Comparison of ENCODE assay signal across 17 cellular contexts in the genomic region with DNA sequence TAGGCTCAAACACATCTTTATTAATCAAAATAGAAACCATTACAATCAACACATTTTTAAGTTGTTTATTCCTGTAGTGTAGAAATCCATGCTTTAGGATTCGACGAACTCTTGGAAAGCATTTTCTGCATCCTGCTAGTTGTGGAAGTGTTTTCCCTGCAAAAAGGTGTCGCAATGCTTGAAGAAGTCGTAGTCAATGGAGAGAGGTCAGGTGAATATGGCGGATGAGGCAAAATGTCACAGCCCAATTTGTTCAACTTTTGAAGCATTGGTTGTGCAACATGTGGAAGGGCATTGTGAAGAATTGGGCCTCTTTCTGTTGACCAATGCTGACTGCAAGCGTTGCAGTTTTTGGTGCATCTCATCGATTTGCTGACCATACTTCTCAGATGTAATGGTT. TPM values are rescaled to one million over a fixed set of nuclear protein-coding genes. Genes with fewer than 3 reads are reported as not detected.
DNase-seq lines count a peak whose midpoint lies in the region; ATAC-seq, FAIRE-seq and TF ChIP-seq lines count a peak whose summit lies in the region.
"Had no signal": no experiment of that assay in that cellular context is flagged by ENCODE, and none has a peak within 500 bp of the region (broad histone marks: within the 10 kb centered on the region; RNA-seq: fewer than 3 reads in every experiment).

No MANE protein-coding gene starts in this region.

- H2AFZ ChIP-seq in HepG2 (ENCODE audit: low read length), result no peak overlapping the region
- no peak overlapping the region for H2AFZ ChIP-seq in Loucy (ENCODE audit: low read length)

- CTCF ChIA-PET in HepG2 (lab: Yijun Ruan, JAX; ENCODE audit: low intra/inter-chr PET ratio, low total read pairs), result no interaction called here
- CTCF ChIA-PET in naive thymus-derived CD4-positive, alpha-beta T cell (lab: Charles Lee), result no interaction called here

- peaks cover 32 to 73% (median 60%) of the 10 kb centered on the region in 7 donors for H3K4me1 Mint-ChIP-seq in naive thymus-derived CD4-positive, alpha-beta T cell
- H3K4me1 Mint-ChIP-seq in mesothelial cell of epicardium, result peaks cover 21% of the 10 kb centered on the region

- intact Hi-C loops in HepG2 (cut with micrococcal nuclease; ENCODE audit: unreplicated experiment) (no loop called here), right lobe of liver (cut with DNase I) (no loop called here)
- intact Hi-C loops in naive thymus-derived CD4-positive, alpha-beta T cell (cut with micrococcal nuclease), result no loop called here

- H3K9me2 ChIP-seq in Loucy (replicated peaks; ENCODE audit: low read depth, low read length), result no peaks in the 10 kb centered on the region

- H3K27ac ChIP-seq in HepG2 (ENCODE audit: extremely low read length, insufficient read depth, low read length) (no peak overlapping the region), right lobe of liver (peak overlapping the region in 1 of 3 donors; percentile 1)
- H3K27ac ChIP-seq in naive thymus-derived CD4-positive, alpha-beta T cell (ENCODE audit: low read depth, low read length), result no peak overlapping the region
- H3K27ac ChIP-seq: C4-2B, SJCRH30 had no signal

- H3K4me3 ChIP-seq in HepG2 (replicated peaks in 1 of 3; ENCODE audit: insufficient read depth in 1 of 3, low read depth in 2 of 3, low read length in 3 of 3) (no peak overlapping the region), right lobe of liver (no peak overlapping the region), Loucy (ENCODE audit: low read length, poor library complexity, severe bottlenecking) (peak overlapping the region; percentile 90)
- no peak overlapping the region for H3K4me3 ChIP-seq in naive thymus-derived CD4-positive, alpha-beta T cell (ENCODE audit: low read length)
- H3K4me3 ChIP-seq: SJCRH30 had no signal

- peak overlapping the region in 1 of 9 donors; percentile 63 for H3K27ac Mint-ChIP-seq in naive thymus-derived CD4-positive, alpha-beta T cell
- H3K27ac Mint-ChIP-seq in mesothelial cell of epicardium, result no peak overlapping the region

- WGBS in HepG2 (ENCODE audit: low lambda C conversion rate), result 97% methylated on average over 7 of the region's 7 CpGs
- 57% methylated on average over 7 of the region's 7 CpGs for whole genome bisulfite sequencing in right lobe of liver (ENCODE audit: insufficient coverage, low coverage, low lambda C conversion rate, missing lambda C conversion rate)

- peak overlapping the region in 7 of 10 donors; percentile 26 to 80 (median 59) for H3K4me3 Mint-ChIP-seq in naive thymus-derived CD4-positive, alpha-beta T cell
- no peak overlapping the region for H3K4me3 Mint-ChIP-seq in mesothelial cell of epicardium

- H3K36me3 ChIP-seq in HepG2 (replicated peaks in 1 of 2; ENCODE audit: control insufficient read depth in 1 of 2, insufficient read depth in 2 of 2, low read length in 2 of 2) (peaks cover 14 to 54% of the 10 kb centered on the region in 2 experiments), right lobe of liver (peaks cover 0 to 46% (median 17%) of the 10 kb centered on the region in 4 donors), Loucy (ENCODE audit: insufficient read depth, low read length) (peaks cover 24% of the 10 kb centered on the region)
- H3K36me3 ChIP-seq in naive thymus-derived CD4-positive, alpha-beta T cell (ENCODE audit: control insufficient read depth in 2 of 3, insufficient read depth in 3 of 3, low read length in 3 of 3), result peaks cover 0 to 54% (median 27%) of the 10 kb centered on the region in 3 experiments

- no peaks in the 10 kb centered on the region for H3K9me3 Mint-ChIP-seq in naive thymus-derived CD4-positive, alpha-beta T cell
- H3K9me3 Mint-ChIP-seq in mesothelial cell of epicardium, result no peaks in the 10 kb centered on the region

- TF ChIP-seq CTCF in HepG2 (CRISPR knock-in tag; IDR thresholded peaks at IDR 0.05) (no peak), right lobe of liver (IDR thresholded peaks at IDR 0.05) (no peak), Loucy (conservative IDR thresholded peaks at IDR 0.05; ENCODE audit: low read length) (no peak), mesothelial cell of epicardium (IDR thresholded peaks at IDR 0.05; ENCODE audit: unreplicated experiment) (no peak)

- H3K9ac ChIP-seq in HepG2 (ENCODE audit: insufficient read depth, low read depth, low read length), result no peak overlapping the region
- H3K9ac ChIP-seq in Loucy (ENCODE audit: low read depth, low read length, poor library complexity, severe bottlenecking), result no peak overlapping the region

- H3K4me2 ChIP-seq in HepG2 (ENCODE audit: low read depth, low read length), result no peak overlapping the region
- H3K4me2 ChIP-seq in Loucy (ENCODE audit: low read depth, low read length, poor library complexity, severe bottlenecking), result peak overlapping the region; percentile 96

- ATAC-seq in HepG2, result no peak
- no peak for ATAC-seq in right lobe of liver
- no peak for ATAC-seq in naive thymus-derived CD4-positive, alpha-beta T cell
- no peak for ATAC-seq in HG03354 (IDR thresholded peaks at IDR 0.05; ENCODE audit: poor library complexity, severe bottlenecking, unreplicated experiment)
- ATAC-seq: PC-3 had no signal

- no peaks in the 10 kb centered on the region; a peak in 1 of 5 replicates for H3K27me3 ChIP-seq in HepG2 (ENCODE audit: control insufficient read depth in 1 of 2, insufficient read depth in 2 of 2, low read length in 2 of 2)
- no peaks in the 10 kb centered on the region for H3K27me3 ChIP-seq in right lobe of liver
- H3K27me3 ChIP-seq in Loucy (ENCODE audit: insufficient read depth, low read length, poor library complexity, severe bottlenecking), result no peaks in the 10 kb centered on the region
- H3K27me3 ChIP-seq in naive thymus-derived CD4-positive, alpha-beta T cell (ENCODE audit: control insufficient read depth in 2 of 2, insufficient read depth in 2 of 2, low read length in 2 of 2), result no peaks in the 10 kb centered on the region
- H3K27me3 ChIP-seq: SJCRH30 had no signal

- TF ChIP-seq EP300 in HepG2 (IDR thresholded peaks at IDR 0.05; ENCODE audit: low read depth in 2 of 2, low read length in 2 of 2) (no peak), HepG2 (CRISPR knock-in tag; IDR thresholded peaks at IDR 0.05; ENCODE audit: borderline replicate concordance) (no peak)

- FAIRE-seq in HepG2 (lab: Jason Lieb, UNC) (peak; percentile 15), urothelium cell line (lab: Jason Lieb, UNC) (peak; percentile 63)

- no peak for TF ChIP-seq RAD21 in HepG2 (CRISPR knock-in tag; IDR thresholded peaks at IDR 0.05)

- H3K9me3 ChIP-seq in HepG2 (ENCODE audit: low read length) (no peaks in the 10 kb centered on the region), right lobe of liver (no peaks in the 10 kb centered on the region), Loucy (ENCODE audit: insufficient read depth, low read depth, low read length) (no peaks in the 10 kb centered on the region)
- H3K9me3 ChIP-seq in naive thymus-derived CD4-positive, alpha-beta T cell (ENCODE audit: control insufficient read depth in 2 of 3, low read length in 3 of 3), result no peaks in the 10 kb centered on the region
- H3K9me3 ChIP-seq: SJCRH30 had no signal

- POLR2A ChIA-PET in HepG2 (lab: Yijun Ruan, JAX), result no interaction called here
- POLR2A ChIA-PET in naive thymus-derived CD4-positive, alpha-beta T cell (lab: Charles Lee), result no interaction called here

- DNase-seq in HepG2 (ENCODE audit: low spot score) (no peak), right lobe of liver (no peak), urothelium cell line (ENCODE audit: low spot score) (no peak), mesothelial cell of epicardium (ENCODE audit: low spot score in 2 of 2, unreplicated experiment in 2 of 2) (no peak)
- DNase-seq in naive thymus-derived CD4-positive, alpha-beta T cell, result no peak
- DNase-seq in activated CD4-positive, CD25-positive, alpha-beta regulatory T cell treated with anti-CD3 and anti-CD28 coated beads, Interleukin-2, amount 50 U/mL, for 72 hours, result no peak
- DNase-seq: H7, MV-4-11, NCI-H1417, NCI-H187 treated with DMSO at 0.1 percent for 48 hours, NCI-H446 treated with DMSO at 0.1 percent for 48 hours, NCI-H774, PC-3, SJCRH30 had no signal

- H3K79me2 ChIP-seq in HepG2 (ENCODE audit: insufficient read depth, low read length), result peaks cover 78% of the 10 kb centered on the region
- H3K79me2 ChIP-seq in Loucy (ENCODE audit: insufficient read depth, low read length), result peaks cover 89% of the 10 kb centered on the region

- TF ChIP-seq POLR2A in HepG2 (IDR thresholded peaks at IDR 0.05; ENCODE audit: insufficient read depth in 1 of 2, low read depth in 2 of 2, low read length in 2 of 2) (no peak), right lobe of liver (IDR thresholded peaks at IDR 0.05) (no peak)

- H3K27me3 Mint-ChIP-seq in naive thymus-derived CD4-positive, alpha-beta T cell, result no peaks in the 10 kb centered on the region
- no peaks in the 10 kb centered on the region for H3K27me3 Mint-ChIP-seq in mesothelial cell of epicardium (ENCODE audit: low read depth)

- H4K20me1 ChIP-seq in HepG2 (ENCODE audit: insufficient read depth, low read length) (peaks cover 32% of the 10 kb centered on the region), Loucy (ENCODE audit: insufficient read depth, low read length, poor library complexity, severe bottlenecking) (peaks cover 80% of the 10 kb centered on the region)

- no peaks in the 10 kb centered on the region for H3F3A ChIP-seq in Loucy (ENCODE audit: low read depth)

- no TSS peak for BruUV-seq in HepG2 (replicated peaks; lab: Mats Ljungman, UMichigan)

- H3K4me1 ChIP-seq in HepG2 (ENCODE audit: insufficient read depth, low read length), result peaks cover 45% of the 10 kb centered on the region
- H3K4me1 ChIP-seq in right lobe of liver, result peaks cover 0 to 37% (median 10%) of the 10 kb centered on the region in 4 donors
- H3K4me1 ChIP-seq in Loucy (ENCODE audit: insufficient read depth, low read length, poor library complexity, severe bottlenecking), result peaks cover 49% of the 10 kb centered on the region
- H3K4me1 ChIP-seq in naive thymus-derived CD4-positive, alpha-beta T cell (ENCODE audit: control insufficient read depth in 2 of 2, insufficient read depth in 2 of 2, low read length in 2 of 2), result peaks cover 11 to 16% of the 10 kb centered on the region in 2 donors
- H3K4me1 ChIP-seq: SJCRH30 had no signal

- H3K36me3 Mint-ChIP-seq in naive thymus-derived CD4-positive, alpha-beta T cell, result peaks cover 6 to 49% (median 21%) of the 10 kb centered on the region in 5 donors
- H3K36me3 Mint-ChIP-seq in mesothelial cell of epicardium, result peaks cover 31% of the 10 kb centered on the region

- in situ Hi-C loops in HepG2 (cut with HindIII; ENCODE audit: extremely low pct_ligation_motif_present, low pct_unique_long_range_greater_than_20kb), result no loop called here

RNA-seq across cellular contexts. Expression of a gene that starts 4.2 kb away (rescaled TPM):
- total RNA-seq in HepG2 (2016; rRNA removed; fragmentation: Illumina TruSeq; extraction: Trizol) (9.7 and 9.9 TPM in 2 replicates), right lobe of liver (10 to 100 TPM in 4 of 6 experiments, 1 to 10 TPM in 2; 7.6 to 22.1 (median 15.7) TPM), mesothelial cell of epicardium (28.1 to 35.5 TPM (median 32.9 TPM) in 3 replicates)
- total RNA-seq in HepG2 (2016; cell fraction: cytosol; rRNA removed; fragmentation: Illumina TruSeq; extraction: Trizol; ENCODE audit: low read depth), result 27.6 and 35.2 TPM in 2 replicates
- total RNA-seq in HepG2 (2016; cell fraction: insoluble cytoplasmic fraction; rRNA removed; fragmentation: Illumina TruSeq; extraction: Trizol), result 8.3 and 10.4 TPM in 2 replicates
- 10.1 and 11.0 TPM in 2 replicates for total RNA-seq in HepG2 (2016; cell fraction: membrane; rRNA removed; fragmentation: Illumina TruSeq; extraction: Trizol)
- 20.6 and 24.9 TPM in 2 replicates for total RNA-seq in HepG2 (2016; cell fraction: nucleus; rRNA removed; fragmentation: Illumina TruSeq; extraction: Trizol)
- polyA plus RNA-seq in HepG2 (2011; rRNA removed), result 6.2 and 7.2 TPM in 2 replicates
- 1.9 and 3.0 TPM in 2 replicates for polyA plus RNA-seq in HepG2 (2011; cell fraction: cytosol; rRNA removed)
- 11.9 and 12.4 TPM in 2 replicates for polyA plus RNA-seq in HepG2 (2011; cell fraction: nucleus; rRNA removed)
- polyA plus RNA-seq in HepG2 (2012), result 9.0 and 12.9 TPM in 2 replicates
- polyA plus RNA-seq in HepG2 (2016; cell fraction: cytosol; fragmentation: Illumina TruSeq; extraction: Trizol; ENCODE audit: low read depth), result 0.31 and 0.49 TPM in 2 replicates
- polyA plus RNA-seq in HepG2 (2016; cell fraction: insoluble cytoplasmic fraction; fragmentation: Illumina TruSeq; extraction: Trizol; ENCODE audit: low read depth), result 10.4 and 10.9 TPM in 2 replicates
- polyA plus RNA-seq in HepG2 (2016; cell fraction: membrane; fragmentation: Illumina TruSeq; extraction: Trizol; ENCODE audit: low read depth), result 1.0 and 1.1 TPM in 2 replicates
- 25.3 and 34.6 TPM in 2 replicates for polyA plus RNA-seq in HepG2 (2016; cell fraction: nucleus; fragmentation: Illumina TruSeq; extraction: Trizol; ENCODE audit: insufficient read depth, low read depth)
- 5.8 and 8.2 TPM in 2 replicates for polyA minus RNA-seq in HepG2 (2011; rRNA and poly(A)+ RNA removed; ENCODE audit: low replicate concordance)
- polyA minus RNA-seq in HepG2 (2011; cell fraction: cytosol; rRNA and poly(A)+ RNA removed), result 6.2 and 8.8 TPM in 2 replicates
- polyA minus RNA-seq in HepG2 (2011; cell fraction: nucleus; rRNA and poly(A)+ RNA removed), result 73.2 and 80.9 TPM in 2 replicates
- 10 to 100 TPM; 29.0 to 79.2 (median 73.3) TPM for total RNA-seq in naive thymus-derived CD4-positive, alpha-beta T cell
- polyA plus RNA-seq in naive thymus-derived CD4-positive, alpha-beta T cell, result 10 to 100 TPM; 25.7 to 34.5 TPM

RNA-seq across cellular contexts. Expression of a gene that starts 49.6 kb away (rescaled TPM):
- total RNA-seq in HepG2 (2016; rRNA removed; fragmentation: Illumina TruSeq; extraction: Trizol) (275 and 443 TPM in 2 replicates), right lobe of liver (100 to 1,000 TPM; 100 to 132 (median 120) TPM), mesothelial cell of epicardium (133 to 142 TPM (median 133 TPM) in 3 replicates)
- 91.1 and 98.5 TPM in 2 replicates for total RNA-seq in HepG2 (2016; cell fraction: cytosol; rRNA removed; fragmentation: Illumina TruSeq; extraction: Trizol; ENCODE audit: low read depth)
- total RNA-seq in HepG2 (2016; cell fraction: insoluble cytoplasmic fraction; rRNA removed; fragmentation: Illumina TruSeq; extraction: Trizol), result 286 and 449 TPM in 2 replicates
- total RNA-seq in HepG2 (2016; cell fraction: membrane; rRNA removed; fragmentation: Illumina TruSeq; extraction: Trizol), result 85.3 and 99.1 TPM in 2 replicates
- 143 and 154 TPM in 2 replicates for total RNA-seq in HepG2 (2016; cell fraction: nucleus; rRNA removed; fragmentation: Illumina TruSeq; extraction: Trizol)
- 167 and 232 TPM in 2 replicates for polyA plus RNA-seq in HepG2 (2011; rRNA removed)
- 146 and 177 TPM in 2 replicates for polyA plus RNA-seq in HepG2 (2011; cell fraction: cytosol; rRNA removed)
- polyA plus RNA-seq in HepG2 (2011; cell fraction: nucleus; rRNA removed), result 47.5 and 66.3 TPM in 2 replicates
- polyA plus RNA-seq in HepG2 (2012), result 133 and 136 TPM in 2 replicates
- polyA plus RNA-seq in HepG2 (2016; cell fraction: cytosol; fragmentation: Illumina TruSeq; extraction: Trizol; ENCODE audit: low read depth), result 61.4 and 63.4 TPM in 2 replicates
- 402 and 430 TPM in 2 replicates for polyA plus RNA-seq in HepG2 (2016; cell fraction: insoluble cytoplasmic fraction; fragmentation: Illumina TruSeq; extraction: Trizol; ENCODE audit: low read depth)
- 72.9 and 75.0 TPM in 2 replicates for polyA plus RNA-seq in HepG2 (2016; cell fraction: membrane; fragmentation: Illumina TruSeq; extraction: Trizol; ENCODE audit: low read depth)
- 170 and 172 TPM in 2 replicates for polyA plus RNA-seq in HepG2 (2016; cell fraction: nucleus; fragmentation: Illumina TruSeq; extraction: Trizol; ENCODE audit: insufficient read depth, low read depth)
- 80.9 and 206 TPM in 2 replicates for polyA minus RNA-seq in HepG2 (2011; rRNA and poly(A)+ RNA removed; ENCODE audit: low replicate concordance)
- polyA minus RNA-seq in HepG2 (2011; cell fraction: cytosol; rRNA and poly(A)+ RNA removed), result 48.7 and 51.6 TPM in 2 replicates
- polyA minus RNA-seq in HepG2 (2011; cell fraction: nucleus; rRNA and poly(A)+ RNA removed), result 75.1 and 78.7 TPM in 2 replicates
- 100 to 1,000 TPM in 2 of 5 experiments, 10 to 100 TPM in 3; 76.5 to 357 (median 97.1) TPM for total RNA-seq in naive thymus-derived CD4-positive, alpha-beta T cell
- 100 to 1,000 TPM; 161 to 163 TPM for polyA plus RNA-seq in naive thymus-derived CD4-positive, alpha-beta T cell
